18 cellular contexts compared by ENCODE assay signal in the genomic region with DNA sequence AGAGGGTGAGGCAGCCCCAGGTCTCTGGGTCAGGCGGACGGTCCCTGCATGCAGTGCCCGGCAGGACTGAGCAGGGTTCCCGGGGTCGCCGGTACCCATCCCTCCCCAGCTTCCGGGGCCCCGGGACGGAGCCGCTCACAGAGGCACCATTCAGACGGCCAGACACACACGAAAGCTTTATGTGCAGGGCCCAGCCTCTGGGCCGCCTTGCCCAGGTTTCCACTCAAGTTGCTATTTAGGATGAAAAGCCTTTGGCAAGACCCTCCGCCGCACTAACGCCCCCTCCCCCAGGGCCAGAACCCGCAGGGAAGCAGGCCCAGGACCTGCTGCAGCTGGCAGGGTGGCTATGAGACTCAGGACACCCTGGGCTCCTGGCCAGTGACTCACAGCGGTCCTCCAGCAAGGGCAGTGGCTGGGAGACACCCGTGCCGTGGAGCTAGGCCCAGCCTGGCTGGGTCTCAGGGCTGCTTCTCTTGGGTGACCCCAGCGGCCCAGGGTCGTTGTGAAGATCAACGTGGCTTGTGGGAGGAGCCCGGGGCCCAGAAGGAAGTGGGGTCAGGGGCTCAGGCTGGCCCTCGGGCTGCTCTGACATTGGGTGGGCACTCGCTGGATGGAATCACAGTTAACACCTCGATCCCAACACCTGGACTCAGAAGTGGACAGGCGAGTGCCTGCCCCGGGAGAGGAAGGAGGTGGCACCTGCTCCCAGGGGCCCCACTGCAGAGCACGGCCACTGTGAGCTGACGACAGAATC. TPM values are rescaled to one million over a fixed set of nuclear protein-coding genes. Genes with fewer than 3 reads are reported as not detected.
DNase-seq lines count a peak whose midpoint lies in the region; ATAC-seq, FAIRE-seq and TF ChIP-seq lines count a peak whose summit lies in the region.
"Had no signal": no experiment of that assay in that cellular context is flagged by ENCODE, and none has a peak within 500 bp of the region (broad histone marks: within the 10 kb centered on the region; RNA-seq: fewer than 3 reads in every experiment).

No MANE protein-coding gene starts in this region.

- ATAC-seq in Right ventricle myocardium superior (ENCODE audit: poor library complexity), result peak; percentile 23
- no peak for ATAC-seq in HG03571 (IDR thresholded peaks at IDR 0.05; ENCODE audit: unreplicated experiment)
- ATAC-seq in HG03196 (IDR thresholded peaks at IDR 0.05; ENCODE audit: unreplicated experiment), result no peak
- ATAC-seq: stimulated activated naive B cell treated with anti-CD40 and anti-IgM and Interleukin-4, amounts not matched to agents 10 μg/mL and 1 μg/mL and 100 μg/mL, for 72 hours had no signal

- H3K36me3 ChIP-seq in right atrium auricular region (no peaks in the 10 kb centered on the region), tibial nerve (peaks cover 0 to 36% (median 3%) of the 10 kb centered on the region in 3 donors)

- in situ Hi-C loops in astrocyte of the spinal cord (cut with HindIII; ENCODE audit: low sequenced_read_pairs), result no loop called here

- H3K9me3 ChIP-seq in right atrium auricular region, result no peaks in the 10 kb centered on the region
- no peaks in the 10 kb centered on the region for H3K9me3 ChIP-seq in tibial nerve
- H3K9me3 ChIP-seq: upper lobe of left lung had no signal

- DNase-seq in Right ventricle myocardium superior (peak; percentile 71), right atrium auricular region (ENCODE audit: low spot score) (no peak), astrocyte of the spinal cord (ENCODE audit: low read depth, low spot score) (peak; percentile 22), hippocampal formation (lab: John Stamatoyannopoulos, UW) (peak; percentile 49 to 55), tibial nerve (ENCODE audit: low spot score in 2 of 2) (no peak), RCC 7860 (ENCODE audit: low spot score) (no peak)
- DNase-seq: activated CD8-positive, alpha-beta memory T cell treated with anti-CD3 and anti-CD28 coated beads, Interleukin-2, amount 50 U/mL, for 48 hours; activated naive CD4-positive, alpha-beta T cell treated with Interleukin-2 at 50 U/mL for 16 hours; dermis blood vessel endothelial cell; NCI-H2029; nephron progenitor cell; stimulated activated naive B cell treated with anti-CD40 and anti-IgM and Interleukin-4, amounts not matched to agents 10 μg/mL and 1 μg/mL and 100 μg/mL, for 72 hours; T-helper 9 cell had no signal

- no peak overlapping the region for H3K27ac ChIP-seq in right atrium auricular region
- peak overlapping the region in 3 of 4 donors; percentile 31 to 60 (median 50) for H3K27ac ChIP-seq in tibial nerve
- H3K27ac ChIP-seq: upper lobe of left lung had no signal

- TF ChIP-seq CTCF in right atrium auricular region (IDR thresholded peaks at IDR 0.05) (no peak), astrocyte of the spinal cord (IDR thresholded peaks at IDR 0.05; ENCODE audit: low read depth, low read length) (no peak), tibial nerve (IDR thresholded peaks at IDR 0.05) (no peak)

- H3K27me3 ChIP-seq in right atrium auricular region (peaks cover 12 to 25% of the 10 kb centered on the region in 2 donors), tibial nerve (peaks cover 2 to 48% of the 10 kb centered on the region in 2 donors)

- H3K4me3 ChIP-seq in right atrium auricular region (no peak overlapping the region), astrocyte of the spinal cord (ENCODE audit: low read depth, low read length) (no peak overlapping the region), tibial nerve (no peak overlapping the region)
- H3K4me3 ChIP-seq: upper lobe of left lung had no signal

- intact Hi-C loops in Right ventricle myocardium superior (cut with DNase I), result no loop called here

- TF ChIP-seq EP300 in tibial nerve (IDR thresholded peaks at IDR 0.05), result no peak

- FAIRE-seq in RCC 7860 (lab: Jason Lieb, UNC), result no peak
- FAIRE-seq: A204.1, islet of Langerhans had no signal

- H3K4me1 ChIP-seq in right atrium auricular region, result peaks cover 2 to 54% of the 10 kb centered on the region in 2 donors
- H3K4me1 ChIP-seq in tibial nerve, result peaks cover 0 to 84% (median 46%) of the 10 kb centered on the region in 4 donors

- WGBS in tibial nerve, 2 donors, result 54 to 59% methylated on average over 23 to 30 of the region's 31 CpGs

- TF ChIP-seq POLR2A in tibial nerve (IDR thresholded peaks at IDR 0.05), result no peak

RNA-seq across cellular contexts. Expression of gene C19orf25, which starts 4.8 kb away (rescaled TPM):
- total RNA-seq in Right ventricle myocardium superior (18.3 TPM), right atrium auricular region (10 to 100 TPM; 19.1 to 22.3 TPM), tibial nerve (10 to 100 TPM; 22.4 to 47.4 (median 33.8) TPM)

RNA-seq across cellular contexts. Expression of gene PCSK4, which starts 16.0 kb away (rescaled TPM):
- 1.4 TPM for total RNA-seq in Right ventricle myocardium superior
- total RNA-seq in right atrium auricular region, result 1 to 10 TPM; 1.0 to 4.4 TPM
- total RNA-seq in tibial nerve, result 1 to 10 TPM; 1.3 to 4.9 (median 2.2) TPM

RNA-seq across cellular contexts. Expression of gene REEP6, which starts 16.8 kb away (rescaled TPM):
- 1.1 TPM for total RNA-seq in Right ventricle myocardium superior
- 1 to 10 TPM; 1.3 to 2.3 TPM for total RNA-seq in right atrium auricular region
- 1 to 10 TPM; 1.2 to 4.6 (median 2.9) TPM for total RNA-seq in tibial nerve

RNA-seq across cellular contexts. Expression of gene APC2, which starts 24.3 kb away (rescaled TPM):
- 0.22 TPM for total RNA-seq in Right ventricle myocardium superior
- total RNA-seq in right atrium auricular region, result under 1 TPM; 0.04 to 0.35 TPM
- 10 to 100 TPM in 1 of 4 donors, 1 to 10 TPM in 3; 1.7 to 10.2 (median 4.2) TPM for total RNA-seq in tibial nerve

RNA-seq across cellular contexts. Expression of gene RPS15, which starts 36.0 kb away (rescaled TPM):
- total RNA-seq in Right ventricle myocardium superior, result 671 TPM
- total RNA-seq in right atrium auricular region, result 1,000 to 10,000 TPM; 1,712 to 2,156 TPM
- total RNA-seq in tibial nerve, result 1,000 to 10,000 TPM; 4,239 to 4,988 (median 4,337) TPM

Comparison
In these comparisons a context has a peak if more than half of its experiments do, and no peak if none do; other contexts are left out.
1. DNase-seq: peak in Right ventricle myocardium superior (single experiment), astrocyte of the spinal cord (single experiment) and hippocampal formation (2 of 2); none in right atrium auricular region (single experiment), tibial nerve (0 of 2) and RCC 7860 (single experiment).
2. H3K27ac ChIP-seq: peak in tibial nerve (3 of 4); none in right atrium auricular region (0 of 2).